In genomic region chr4:185909959-185910358, GRCh38 we compare ENCODE assay signal across 12 cellular contexts.
DNase-seq lines count a peak whose midpoint lies in the region; ATAC-seq and TF ChIP-seq lines count a peak whose summit lies in the region.
"Had no signal": no experiment of that assay in that cellular context is flagged by ENCODE, and none has a peak within 500 bp of the region (broad histone marks: within the 10 kb centered on the region; RNA-seq: fewer than 3 reads in every experiment).

No MANE protein-coding gene starts in this region.

- H3F3A ChIP-seq in PC-3 (ENCODE audit: low read length, unreplicated experiment), result no peaks in the 10 kb centered on the region

- H3K27ac ChIP-seq in PC-3 (ENCODE audit: low read length), result no peak overlapping the region
- H3K27ac ChIP-seq in mesenchymal stem cell (ENCODE audit: low read length, poor library complexity, severe bottlenecking), result no peak overlapping the region
- H3K27ac ChIP-seq: BLaER1 had no signal

- H2BK5ac ChIP-seq in mesenchymal stem cell (ENCODE audit: low read depth, low read length, poor library complexity, severe bottlenecking), result no peak overlapping the region

- no peak overlapping the region for H3K23ac ChIP-seq in mesenchymal stem cell (ENCODE audit: low read length in 2 of 2)

- H3K36me3 ChIP-seq in PC-3 (ENCODE audit: low read depth, low read length), result no peaks in the 10 kb centered on the region
- no peaks in the 10 kb centered on the region for H3K36me3 ChIP-seq in mesenchymal stem cell (ENCODE audit: control insufficient read depth in 1 of 2, insufficient read depth in 2 of 2, low read depth in 1 of 2, low read length in 2 of 2)
- H3K36me3 ChIP-seq: BLaER1 had no signal

- no peak overlapping the region for H2BK15ac ChIP-seq in mesenchymal stem cell (ENCODE audit: low read depth, poor library complexity, severe bottlenecking)

- H2AFZ ChIP-seq in PC-3 (ENCODE audit: low read length), result no peak overlapping the region
- no peak overlapping the region for H2AFZ ChIP-seq in mesenchymal stem cell (ENCODE audit: low read depth, low read length)

- H3K27me3 ChIP-seq in PC-3 (ENCODE audit: low read length) (no peaks in the 10 kb centered on the region), mesenchymal stem cell (ENCODE audit: control insufficient read depth in 1 of 2, insufficient read depth in 1 of 2, low read length in 2 of 2) (no peaks in the 10 kb centered on the region)
- H3K27me3 ChIP-seq: BLaER1 had no signal

- POLR2A ChIA-PET in PC-3 (lab: Charles Lee; ENCODE audit: unreplicated experiment), result no interaction called here

- BruUV-seq in PC-3 (replicated peaks; lab: Mats Ljungman, UMichigan), result no TSS peak

- H4K8ac ChIP-seq in mesenchymal stem cell (ENCODE audit: low read length), result no peak overlapping the region

- intact Hi-C loops in PC-3 (cut with micrococcal nuclease), result loop anchor here (5.0 kb wide), 2 partner anchors 43 to 52 kb away; no protein-coding TSS in a partner anchor

- H3K9me3 ChIP-seq in PC-3 (ENCODE audit: low read length) (no peaks in the 10 kb centered on the region), mesenchymal stem cell (ENCODE audit: control insufficient read depth, low read length) (no peaks in the 10 kb centered on the region)
- H3K9me3 ChIP-seq: BLaER1 had no signal

- no peak overlapping the region for H3K18ac ChIP-seq in mesenchymal stem cell (ENCODE audit: low read depth in 1 of 2, low read length in 2 of 2)

- H4K91ac ChIP-seq in mesenchymal stem cell (ENCODE audit: low read length), result peak overlapping the region; percentile 50

- H3K9ac ChIP-seq in PC-3 (ENCODE audit: low read length) (no peak overlapping the region), mesenchymal stem cell (ENCODE audit: low read length) (no peak overlapping the region)
- H3K9ac ChIP-seq: BLaER1 had no signal

- H3K4ac ChIP-seq in mesenchymal stem cell (ENCODE audit: low read depth in 1 of 2, low read length in 2 of 2), result no peak overlapping the region

- H4K20me1 ChIP-seq in PC-3 (ENCODE audit: low read length), result no peaks in the 10 kb centered on the region
- H4K20me1 ChIP-seq: BLaER1 had no signal

- no peak overlapping the region for H3K14ac ChIP-seq in mesenchymal stem cell (ENCODE audit: low read length in 2 of 2)

- peaks cover 40% of the 10 kb centered on the region for H3K4me1 ChIP-seq in PC-3 (ENCODE audit: insufficient read depth, low read length)
- H3K4me1 ChIP-seq in mesenchymal stem cell (ENCODE audit: control insufficient read depth, insufficient read depth, low read depth, low read length), result peaks cover 2% of the 10 kb centered on the region
- H3K4me1 ChIP-seq: BLaER1 had no signal

- H3K4me2 ChIP-seq in PC-3 (ENCODE audit: low read length), result no peak overlapping the region
- no peak overlapping the region for H3K4me2 ChIP-seq in mesenchymal stem cell (ENCODE audit: low read length, poor library complexity, severe bottlenecking)
- H3K4me2 ChIP-seq: BLaER1 had no signal

- H3K4me3 ChIP-seq in PC-3 (ENCODE audit: low read length), result no peak overlapping the region
- H3K4me3 ChIP-seq in mesenchymal stem cell (ENCODE audit: insufficient read depth in 1 of 2, low read depth in 1 of 2, low read length in 2 of 2), result no peak overlapping the region
- H3K4me3 ChIP-seq: BLaER1 had no signal

- TF ChIP-seq CTCF in PC-3 (conservative IDR thresholded peaks at IDR 0.05; ENCODE audit: low read depth, low read length), result no peak

- H2BK12ac ChIP-seq in mesenchymal stem cell (ENCODE audit: low read length in 2 of 2), result no peak overlapping the region

- CTCF ChIA-PET in PC-3 (lab: Charles Lee), result no interaction called here

- ATAC-seq in PC-3, result peak; percentile 31
- peak; percentile 65 for ATAC-seq in esophagus mucosa
- ATAC-seq in HG03175 (IDR thresholded peaks at IDR 0.05; ENCODE audit: unreplicated experiment), result no peak

- H3K79me1 ChIP-seq in mesenchymal stem cell (replicated peaks; ENCODE audit: low read length, poor library complexity, severe bottlenecking), result no peaks in the 10 kb centered on the region

- H3K9me2 ChIP-seq in PC-3 (replicated peaks; ENCODE audit: low read length), result no peaks in the 10 kb centered on the region

- DNase-seq in PC-3 (no peak), mesenchymal stem cell (no peak), NCI-H510A (lab: John Stamatoyannopoulos, UW) (no peak), A172 (ENCODE audit: low spot score) (no peak), iPS-NIHi11 (ENCODE audit: low spot score) (no peak)
- DNase-seq: AML-193; Calu3; CD8-positive, alpha-beta memory T cell; DMS 273 treated with DMSO at 0.1 percent for 48 hours had no signal

- H3K79me2 ChIP-seq in PC-3 (ENCODE audit: low read length), result no peaks in the 10 kb centered on the region

- WGBS in mesenchymal stem cell, result 94% methylated on average over 2 of the region's 2 CpGs

- no peak overlapping the region for H2AK5ac ChIP-seq in mesenchymal stem cell (ENCODE audit: low read length, severe bottlenecking)

- no peak overlapping the region for H2BK120ac ChIP-seq in mesenchymal stem cell (ENCODE audit: low read depth, low read length)
